In the genomic region with DNA sequence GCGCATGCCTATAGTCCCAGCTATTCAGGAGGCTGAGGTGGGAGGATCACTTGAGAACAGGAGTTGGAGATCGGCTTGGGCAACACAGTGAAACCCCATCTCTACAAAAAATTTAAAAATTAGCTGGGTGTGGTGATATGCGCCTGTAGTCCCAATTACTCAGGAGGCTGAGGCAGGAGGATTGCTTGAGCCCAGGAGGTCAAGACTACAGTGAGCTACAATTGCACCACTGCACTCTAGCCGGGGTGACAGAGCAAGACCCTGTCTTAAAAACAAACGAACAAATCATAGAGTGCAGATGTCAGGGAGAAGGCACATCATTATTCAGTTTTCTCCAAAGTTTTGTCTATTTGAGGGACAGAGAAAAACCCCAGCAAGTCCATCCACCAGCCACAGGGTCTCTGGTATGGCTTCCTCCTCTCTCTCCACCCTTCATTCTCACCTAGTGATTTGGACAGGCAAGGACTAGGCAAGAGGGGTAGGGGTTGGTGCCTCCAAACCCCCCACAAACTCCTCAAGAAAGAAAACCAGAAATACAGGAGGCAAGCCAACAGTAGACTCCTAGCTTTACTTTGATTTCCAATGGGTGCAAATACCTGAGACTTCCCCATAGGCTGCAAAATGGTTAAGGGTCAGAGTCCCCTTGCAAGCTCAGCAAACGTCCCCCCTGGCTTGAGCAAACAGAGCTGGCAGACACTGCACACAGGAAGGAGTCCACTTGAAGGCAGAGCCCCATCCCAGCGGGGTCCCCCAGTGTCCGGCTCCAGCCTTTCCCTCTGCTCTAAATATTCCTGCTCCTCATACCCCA, we compare ENCODE assay signal across 8 cellular contexts. TPM values are rescaled to one million over a fixed set of nuclear protein-coding genes. Genes with fewer than 3 reads are reported as not detected.
DNase-seq lines count a peak whose midpoint lies in the region; ATAC-seq and TF ChIP-seq lines count a peak whose summit lies in the region.

No MANE protein-coding gene starts in this region.

- no peak overlapping the region for H2BK12ac ChIP-seq in H9 (ENCODE audit: insufficient read length, low read depth, low read length)

- peaks cover 81% of the 10 kb centered on the region for H3K4me1 Mint-ChIP-seq in CD14-positive monocyte
- peaks cover 61 to 65% of the 10 kb centered on the region in 2 experiments for H3K4me1 Mint-ChIP-seq in H9
- peaks cover 71% of the 10 kb centered on the region for H3K4me1 Mint-ChIP-seq in chondrocyte (ENCODE audit: low read depth)
- peaks cover 85 to 95% of the 10 kb centered on the region in 2 donors for H3K4me1 Mint-ChIP-seq in natural killer cell

- H3K23me2 ChIP-seq in H9 (ENCODE audit: insufficient read length, low read depth, low read length, poor library complexity, severe bottlenecking): peaks cover 3% of the 10 kb centered on the region

- no peak overlapping the region for H2BK20ac ChIP-seq in H9 (ENCODE audit: low read depth, low read length, poor library complexity, severe bottlenecking)

- DNase-seq in CD14-positive monocyte (ENCODE audit: low spot score) (no peak), H9 (no peak), chondrocyte (ENCODE audit: low spot score) (no peak), natural killer cell (no peak), activated gamma-delta T cell (lab: John Stamatoyannopoulos, UW) (no peak), DMS53 (lab: John Stamatoyannopoulos, UW) (no peak), suprapubic skin (ENCODE audit: low spot score in 2 of 2) (no peak), KBM-7 (no peak)

- no peak overlapping the region for H3K14ac ChIP-seq in H9 (ENCODE audit: insufficient read depth, low read length)

- H3K9me3 ChIP-seq in H9 (ENCODE audit: control insufficient read depth, low read depth, low read length) (no peaks in the 10 kb centered on the region), suprapubic skin (no peaks in the 10 kb centered on the region)

- no peak for TF ChIP-seq CTCF in CD14-positive monocyte (IDR thresholded peaks at IDR 0.05)
- no peak for TF ChIP-seq CTCF in H9 (conservative IDR thresholded peaks at IDR 0.05)
- no peak for TF ChIP-seq CTCF in chondrocyte (IDR thresholded peaks at IDR 0.05)
- no peak for TF ChIP-seq CTCF in natural killer cell (IDR thresholded peaks at IDR 0.05)
- TF ChIP-seq CTCF in suprapubic skin (IDR thresholded peaks at IDR 0.05): no peak

- H3K23ac ChIP-seq in H9 (ENCODE audit: insufficient read length, low read depth, low read length): no peak overlapping the region

- no peak overlapping the region for H3K4me2 ChIP-seq in H9 (ENCODE audit: insufficient read depth, insufficient read length, low read length)

- no peak overlapping the region for H2AFZ ChIP-seq in H9 (ENCODE audit: low read length)

- H2BK5ac ChIP-seq in H9 (ENCODE audit: insufficient read length, low read length): no peak overlapping the region

- H3K36me3 ChIP-seq in suprapubic skin: peaks cover 24% of the 10 kb centered on the region

- H3K4me1 ChIP-seq in H9 (ENCODE audit: insufficient read depth, low read length) (peaks cover 19% of the 10 kb centered on the region), suprapubic skin (peaks cover 87% of the 10 kb centered on the region)

- H3K79me1 ChIP-seq in H9 (ENCODE audit: insufficient read depth, low read depth, low read length, poor library complexity, severe bottlenecking): no peaks in the 10 kb centered on the region

- H2BK15ac ChIP-seq in H9 (ENCODE audit: low read depth, low read length): no peak overlapping the region

- no CpG with 5 or more reads among the region's 8 CpGs for WGBS in H9 (ENCODE audit: extremely low coverage, insufficient read length, low lambda C conversion rate)
- WGBS in suprapubic skin: 65% methylated on average over 8 of the region's 8 CpGs

- no peak for TF ChIP-seq POLR2A in suprapubic skin (IDR thresholded peaks at IDR 0.05)

- no peak for TF ChIP-seq EP300 in suprapubic skin (IDR thresholded peaks at IDR 0.05)

- no peak overlapping the region for H3K4me3 ChIP-seq in suprapubic skin

- intact Hi-C loops in CD14-positive monocyte (cut with micrococcal nuclease): loop anchor here (2.0 kb wide), 1 partner anchor 37 kb away; a partner anchor contains a TSS
- intact Hi-C loops in natural killer cell (cut with micrococcal nuclease): loop anchor here (1.0 kb wide), 1 partner anchor 38 kb away; a partner anchor contains a TSS

- no peak overlapping the region for H4K8ac ChIP-seq in H9 (replicated peaks; ENCODE audit: insufficient read length, low read depth, low read length)

- no peak overlapping the region for H3K18ac ChIP-seq in H9 (ENCODE audit: insufficient read length, low read depth, low read length)

- no peak overlapping the region for H2BK120ac ChIP-seq in H9 (ENCODE audit: low read depth, low read length, poor library complexity, severe bottlenecking)

- no peak overlapping the region for H3K4ac ChIP-seq in H9 (ENCODE audit: low read depth, low read length)

- no peaks in the 10 kb centered on the region for H4K20me1 ChIP-seq in H9 (ENCODE audit: control insufficient read depth, insufficient read depth, insufficient read length)

- peaks cover 3% of the 10 kb centered on the region; the same call in 1 of the 2 replicates for H3K79me2 ChIP-seq in H9 (ENCODE audit: insufficient read depth, low read length)

- H3K27me3 ChIP-seq in H9 (ENCODE audit: insufficient read depth, low read length): no peaks in the 10 kb centered on the region
- no peaks in the 10 kb centered on the region for H3K27me3 ChIP-seq in suprapubic skin

- H3K9ac ChIP-seq in H9 (ENCODE audit: extremely low read depth, insufficient read length, low read length): no peak overlapping the region

- H3K9me3 Mint-ChIP-seq in CD14-positive monocyte (peaks cover 0 to 1% (median 0%) of the 10 kb centered on the region in 7 donors), H9 (no peaks in the 10 kb centered on the region), chondrocyte (ENCODE audit: low read depth) (no peaks in the 10 kb centered on the region), natural killer cell (no peaks in the 10 kb centered on the region)

- H3K27ac Mint-ChIP-seq in CD14-positive monocyte (peak overlapping the region; percentile 47 to 98 (median 80)), H9 (peak overlapping the region; percentile 99; a peak in 5 of 7 replicates), chondrocyte (ENCODE audit: unreplicated experiment) (peak overlapping the region; percentile 98), natural killer cell (peak overlapping the region; percentile 76 to 84)

- H3K36me3 Mint-ChIP-seq in CD14-positive monocyte (peaks cover 38 to 61% of the 10 kb centered on the region in 2 donors), H9 (ENCODE audit: insufficient read depth in 1 of 3, low read depth in 3 of 3) (peaks cover 10 to 24% (median 21%) of the 10 kb centered on the region in 3 experiments; a peak in 6 of 7 replicates), chondrocyte (ENCODE audit: low read depth) (peaks cover 4% of the 10 kb centered on the region), natural killer cell (no peaks in the 10 kb centered on the region)

- no peak overlapping the region for H2AK5ac ChIP-seq in H9 (ENCODE audit: insufficient read length, low read length)

- in situ Hi-C loops in KBM-7 (cut with MboI; ENCODE audit: low pct_unique_long_range_greater_than_20kb, low sequenced_read_pairs): no loop called here

- no peak for ATAC-seq in natural killer cell

- no peak overlapping the region for H4K91ac ChIP-seq in H9 (ENCODE audit: insufficient read length, low read depth, low read length)

- H3K56ac ChIP-seq in H9 (ENCODE audit: insufficient read length, low read depth, low read length): no peak overlapping the region

- peak overlapping the region in 1 of 2 donors; percentile 89 for H3K4me3 Mint-ChIP-seq in CD14-positive monocyte
- no peak overlapping the region; a peak in 1 of 5 replicates for H3K4me3 Mint-ChIP-seq in H9
- H3K4me3 Mint-ChIP-seq in chondrocyte (ENCODE audit: unreplicated experiment): no peak overlapping the region
- peak overlapping the region; percentile 89 for H3K4me3 Mint-ChIP-seq in natural killer cell

- H4K5ac ChIP-seq in H9 (ENCODE audit: insufficient read length, low read depth, low read length): no peak overlapping the region

- peaks cover 0 to 3% (median 2%) of the 10 kb centered on the region in 3 donors for H3K27me3 Mint-ChIP-seq in CD14-positive monocyte (ENCODE audit: low read depth in 3 of 3)
- H3K27me3 Mint-ChIP-seq in H9 (ENCODE audit: low read depth): no peaks in the 10 kb centered on the region
- no peaks in the 10 kb centered on the region for H3K27me3 Mint-ChIP-seq in chondrocyte (ENCODE audit: low read depth)
- H3K27me3 Mint-ChIP-seq in natural killer cell (ENCODE audit: low read depth in 2 of 2): no peaks in the 10 kb centered on the region

- H3K27ac ChIP-seq in H9 (ENCODE audit: insufficient read length, low read depth, low read length) (no peak overlapping the region), suprapubic skin (no peak overlapping the region)

- no peak overlapping the region for H3T11ph ChIP-seq in H9 (ENCODE audit: low read length)

RNA-seq across cellular contexts. Expression of a gene that starts 26.5 kb away (rescaled TPM):
- polyA plus RNA-seq in CD14-positive monocyte: 100 to 1,000 TPM; 650 to 651 TPM
- total RNA-seq in H9 (2021) (2,950 and 3,019 TPM in 2 replicates), chondrocyte (1,691 to 2,186 TPM (median 1,706 TPM) in 3 replicates), natural killer cell (100 to 1,000 TPM; 587 to 791 (median 689) TPM), suprapubic skin (1,000 to 10,000 TPM; 1,993 to 4,861 (median 3,987) TPM)

RNA-seq across cellular contexts. Expression of a gene that starts 32.9 kb away (rescaled TPM):
- polyA plus RNA-seq in CD14-positive monocyte: 1 to 10 TPM; 5.0 to 8.3 TPM
- total RNA-seq in H9 (2021): 125 and 137 TPM in 2 replicates
- total RNA-seq in chondrocyte: 92.3 to 137 TPM (median 97.5 TPM) in 3 replicates
- total RNA-seq in natural killer cell: 100 to 1,000 TPM; 119 to 141 (median 120) TPM
- total RNA-seq in suprapubic skin: 100 to 1,000 TPM in 2 of 4 donors, 10 to 100 TPM in 2; 62.0 to 310 (median 101) TPM

RNA-seq across cellular contexts. Expression of a gene that starts 38.1 kb away (rescaled TPM):
- polyA plus RNA-seq in CD14-positive monocyte: 10 to 100 TPM; 62.5 to 98.4 TPM
- total RNA-seq in H9 (2021) (88.9 and 92.8 TPM in 2 replicates), chondrocyte (68.1 to 79.5 TPM (median 70.5 TPM) in 3 replicates), natural killer cell (100 to 1,000 TPM; 436 to 504 (median 478) TPM), suprapubic skin (10 to 100 TPM; 37.2 to 63.7 (median 51.6) TPM)
